Comparison of ENCODE assay signal across 15 cellular contexts in genomic region chr11:126452256-126452655, GRCh38.
"Had no signal": no experiment of that assay in that cellular context is flagged by ENCODE, and none has a peak within 500 bp of the region (broad histone marks: within the 10 kb centered on the region; RNA-seq: fewer than 3 reads in every experiment).

No MANE protein-coding gene starts in this region.

- ATAC-seq: activated naive CD4-positive, alpha-beta T cell treated with anti-CD3 and anti-CD28 coated beads, Interleukin-2, amount 50 U/mL, for 72 hours; activated T-cell treated with anti-CD3 and anti-CD28 coated beads, Interleukin-2, amount 50 U/mL, for 4 hours; lower lobe of right lung; right lobe of liver had no signal

- DNase-seq: activated CD4-positive, alpha-beta T cell treated with anti-CD3 and anti-CD28 coated beads, Interleukin-2, amount 50 U/mL, for 4 hours; activated CD4-positive, CD25-positive, alpha-beta regulatory T cell treated with anti-CD3 and anti-CD28 coated beads, Interleukin-2, amount 50 U/mL, for 72 hours; activated effector memory CD4-positive, alpha-beta T cell treated with anti-CD3 and anti-CD28 coated beads, Interleukin-2, amount 50 U/mL, for 16 hours; activated T-cell treated with anti-CD3 and anti-CD28 coated beads, Interleukin-2, amount 50 U/mL, for 4 hours; brain microvascular endothelial cell; lower lobe of right lung; midbrain; naive B cell; right lobe of liver; stimulated activated CD4-positive, alpha-beta T cell treated with anti-CD3 and anti-CD28 coated beads, Interleukin-4, amount 100 ng/mL, for 1 hour; stimulated activated CD8-positive, alpha-beta memory T cell treated with anti-CD3 and anti-CD28 coated beads, Interleukin-4, amount 100 ng/mL, for 48 hours; stomach; T-helper 2 cell had no signal

- H3K36me3 Mint-ChIP-seq: naive B cell had no signal

- H3K27ac Mint-ChIP-seq: activated naive CD4-positive, alpha-beta T cell treated with anti-CD3 and anti-CD28 coated beads, Interleukin-2, amount 50 U/mL, for 72 hours; naive B cell; progenitor cell of endocrine pancreas had no signal

- H3K4me3 Mint-ChIP-seq: activated T-cell treated with anti-CD3 and anti-CD28 coated beads, Interleukin-2, amount 50 U/mL, for 4 hours had no signal
